ENCODE assay signal across 8 cellular contexts in the genomic region with DNA sequence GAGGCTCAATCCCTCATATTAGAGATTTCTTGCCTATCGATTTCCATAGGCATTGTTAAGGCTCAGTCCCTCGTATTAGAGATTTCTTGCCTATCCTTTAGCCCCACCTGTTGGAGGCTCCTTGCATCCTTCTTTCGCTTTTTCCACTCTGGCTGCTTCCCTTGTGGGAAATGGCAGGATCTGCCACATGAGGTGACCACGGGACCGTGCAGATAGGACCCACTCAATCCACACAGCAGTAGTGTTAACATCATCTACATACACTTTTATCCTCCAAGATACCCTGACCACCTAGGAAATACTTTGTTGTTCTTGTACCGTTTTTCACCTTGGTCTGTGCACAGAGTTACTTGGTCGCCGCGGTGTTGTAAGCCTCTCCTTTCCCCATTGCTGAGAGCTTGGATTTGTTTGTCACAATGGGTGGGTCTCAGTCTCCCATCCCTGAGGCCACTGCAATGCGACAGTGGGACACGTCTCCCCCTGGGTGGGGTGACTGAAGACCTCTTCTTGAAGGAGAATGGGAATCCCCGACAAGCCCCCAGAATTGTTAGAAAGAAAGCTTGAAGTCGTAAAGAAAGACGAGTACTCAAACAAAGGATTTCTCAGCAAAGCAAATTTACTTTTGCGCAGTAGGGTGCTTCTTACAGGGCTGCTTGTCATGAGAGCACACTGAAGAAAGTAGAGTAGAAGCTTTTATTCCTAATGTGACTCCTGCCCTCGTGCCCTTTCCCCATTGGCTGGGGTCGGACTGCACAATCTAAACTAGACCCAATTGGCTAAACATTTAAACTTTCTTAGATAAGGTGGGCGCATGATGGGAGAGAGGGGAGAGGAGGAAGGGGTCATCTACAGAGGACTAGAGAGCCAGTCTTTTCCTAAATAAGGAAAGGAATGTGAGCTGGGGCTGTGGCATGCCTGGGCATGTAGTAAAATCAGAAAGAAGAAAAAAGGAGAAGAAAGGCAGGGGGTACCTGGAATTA. TPM values are rescaled to one million over a fixed set of nuclear protein-coding genes. Genes with fewer than 3 reads are reported as not detected.
DNase-seq lines count a peak whose midpoint lies in the region; ATAC-seq and TF ChIP-seq lines count a peak whose summit lies in the region.

No MANE protein-coding gene starts in this region.

- H3K36me3 ChIP-seq in ES-I3 (ENCODE audit: insufficient read depth, low read length) (no peaks in the 10 kb centered on the region), MG63 (no peaks in the 10 kb centered on the region), colonic mucosa (no peaks in the 10 kb centered on the region), lung (ENCODE audit: control insufficient read depth in 2 of 2, insufficient read depth in 2 of 2, low read length in 2 of 2) (no peaks in the 10 kb centered on the region)

- H3K4me3 ChIP-seq in MG63 (no peak overlapping the region), colonic mucosa (no peak overlapping the region), lung (no peak overlapping the region)

- no peaks in the 10 kb centered on the region for H3K9me3 ChIP-seq in ES-I3 (ENCODE audit: control insufficient read depth, insufficient read depth, low read length)
- H3K9me3 ChIP-seq in MG63, result no peaks in the 10 kb centered on the region
- no peaks in the 10 kb centered on the region for H3K9me3 ChIP-seq in colonic mucosa
- no peaks in the 10 kb centered on the region for H3K9me3 ChIP-seq in lung (ENCODE audit: control insufficient read depth in 2 of 2, insufficient read depth in 1 of 2, low read length in 1 of 2)

- DNase-seq in MG63 (peak; percentile 0), colonic mucosa (peak; percentile 46), lung (ENCODE audit: low spot score) (no peak), NCI-H526 treated with DMSO at 0.1 percent for 48 hours (lab: John Stamatoyannopoulos, UW) (no peak), SHP77 treated with DMSO at 0.1 percent for 48 hours (lab: John Stamatoyannopoulos, UW) (no peak), NOMO-1 treated with dmso at 0.1 percent for 144 hours (lab: John Stamatoyannopoulos, UW; ENCODE audit: unreplicated experiment) (no peak)
- DNase-seq in activated naive CD4-positive, alpha-beta T cell treated with anti-CD3 and anti-CD28 coated beads, Interleukin-2, amount 50 U/mL, for 16 hours, result no peak

- no peaks in the 10 kb centered on the region for H3K27me3 ChIP-seq in MG63
- H3K27me3 ChIP-seq in colonic mucosa, result no peaks in the 10 kb centered on the region
- H3K27me3 ChIP-seq in lung (ENCODE audit: control insufficient read depth, insufficient read depth), result no peaks in the 10 kb centered on the region

- H3K4me1 ChIP-seq in ES-I3 (ENCODE audit: insufficient read depth, low read length) (peaks cover 16% of the 10 kb centered on the region), colonic mucosa (no peaks in the 10 kb centered on the region), lung (ENCODE audit: control insufficient read depth in 2 of 2, insufficient read depth in 2 of 2, low read length in 2 of 2) (no peaks in the 10 kb centered on the region)

- H3K27ac ChIP-seq in colonic mucosa (no peak overlapping the region), lung (ENCODE audit: low read depth in 1 of 2, low read length in 1 of 2) (no peak overlapping the region)

- peak overlapping the region; percentile 45 for H3K9ac ChIP-seq in ES-I3 (ENCODE audit: low read depth, low read length)
- no peak overlapping the region for H3K9ac ChIP-seq in colonic mucosa (ENCODE audit: low read depth in 2 of 2, low read length in 2 of 2)

- TF ChIP-seq CTCF in colonic mucosa (IDR thresholded peaks at IDR 0.05) (peak; percentile 52), lung (IDR thresholded peaks at IDR 0.05; ENCODE audit: control extremely low read depth, extremely low read depth) (peak; percentile 18)

- ATAC-seq in lung (ENCODE audit: insufficient read depth, low FRiP score), result no peak

- intact Hi-C loops in colonic mucosa (cut with DNase I), result loop anchor here (10.0 kb wide), 1 partner anchor 121 kb away; no protein-coding TSS in a partner anchor

- 87 to 90% methylated on average over 18 of the region's 18 CpGs for WGBS in lung, 2 donors

RNA-seq across cellular contexts. Expression of gene IFT74, which starts 19.8 kb away (rescaled TPM):
- 10.6 and 12.6 TPM in 2 replicates for total RNA-seq in MG63 (2014; rRNA removed; shearing (Covaris generic); ENCODE audit: low replicate concordance)
- total RNA-seq in colonic mucosa, result 10 to 100 TPM; 12.3 to 14.8 TPM
- total RNA-seq in lung, result 10 to 100 TPM; 17.2 to 36.9 TPM
- polyA plus RNA-seq in lung, result 1 to 10 TPM; 6.3 to 8.9 TPM

RNA-seq across cellular contexts. Expression of gene PLAA, which starts 29.0 kb away (rescaled TPM):
- total RNA-seq in MG63 (2014; rRNA removed; shearing (Covaris generic); ENCODE audit: low replicate concordance), result 25.4 and 37.9 TPM in 2 replicates
- total RNA-seq in colonic mucosa (10 to 100 TPM; 24.4 to 32.4 TPM), lung (10 to 100 TPM; 24.7 to 25.2 TPM)
- polyA plus RNA-seq in lung, result 10 to 100 TPM in 1 of 2 donors, 1 to 10 TPM in 1; 8.8 to 19.3 TPM

RNA-seq across cellular contexts. Expression of gene LRRC19, which starts 29.5 kb away (rescaled TPM):
- not detected in 2 replicates for total RNA-seq in MG63 (2014; rRNA removed; shearing (Covaris generic); ENCODE audit: low replicate concordance)
- 100 to 1,000 TPM in 1 of 2 donors, 10 to 100 TPM in 1; 48.9 to 130 TPM for total RNA-seq in colonic mucosa
- total RNA-seq in lung, result under 1 TPM in 1 of 2 donors, not detected in 1; 0.28 TPM
- polyA plus RNA-seq in lung, result under 1 TPM in 1 of 2 donors, not detected in 1; 0.02 TPM

Comparison
In these comparisons a context has a peak if more than half of its experiments do, and no peak if none do; other contexts are left out.
1. DNase-seq: peak in MG63 (single experiment) and colonic mucosa (single experiment); none in lung (single experiment), NCI-H526 treated with DMSO at 0.1 percent for 48 hours (single experiment), SHP77 treated with DMSO at 0.1 percent for 48 hours (single experiment), activated naive CD4-positive, alpha-beta T cell treated with anti-CD3 and anti-CD28 coated beads, Interleukin-2, amount 50 U/mL, for 16 hours (single experiment) and NOMO-1 treated with dmso at 0.1 percent for 144 hours (single experiment).
2. RNA of gene LRRC19, which starts 29.5 kb away (total RNA-seq): 48.9 to 130 TPM in colonic mucosa; 0.28 TPM in lung and not detected in MG63; every median in the first group is over 10 times any median in the second.